28 cellular contexts compared by ENCODE assay signal in the genomic region with DNA sequence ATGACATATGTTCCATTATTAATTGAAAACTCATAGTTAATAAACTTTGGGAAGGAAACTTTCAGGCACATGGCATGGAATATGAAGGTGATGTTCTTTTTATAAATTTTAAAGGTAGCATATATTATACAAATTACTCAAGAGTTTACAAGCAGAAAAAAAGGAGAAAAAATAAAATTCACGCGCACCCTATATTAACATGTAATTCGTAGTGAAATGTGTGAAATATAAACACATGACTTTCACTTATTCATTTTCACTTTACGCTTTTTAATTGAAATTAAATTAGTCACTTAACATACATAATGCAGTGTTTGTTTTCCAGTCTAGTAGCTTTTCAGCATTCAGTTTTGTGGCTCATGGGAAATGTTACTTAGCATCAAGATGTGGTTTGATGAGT.
"Had no signal": no experiment of that assay in that cellular context is flagged by ENCODE, and none has a peak within 500 bp of the region (broad histone marks: within the 10 kb centered on the region; RNA-seq: fewer than 3 reads in every experiment).

No MANE protein-coding gene starts in this region.

- H3K4me1 ChIP-seq: colonic mucosa, esophagus squamous epithelium, foreskin keratinocyte, gastrocnemius medialis, gastroesophageal sphincter had no signal

- H3K27me3 ChIP-seq: colonic mucosa, dorsolateral prefrontal cortex, esophagus muscularis mucosa, esophagus squamous epithelium, foreskin keratinocyte, gastrocnemius medialis, gastroesophageal sphincter, heart left ventricle, heart right ventricle, hepatocyte had no signal

- H3K27ac ChIP-seq: colonic mucosa, coronary artery, dorsolateral prefrontal cortex, epithelial cell of prostate, esophagus muscularis mucosa, esophagus squamous epithelium, foreskin keratinocyte, gastrocnemius medialis, gastroesophageal sphincter, heart left ventricle, heart right ventricle, hepatocyte had no signal

- H3K27me3 Mint-ChIP-seq: dendritic cell treated with granulocyte-macrophage colony-stimulating factor and Interleukin-4, amounts not matched to agents 40 ng/mL and 50 ng/mL, for 4 days; effector memory CD8-positive, alpha-beta T cell had no signal

- H3K36me3 ChIP-seq: colonic mucosa, gastrocnemius medialis had no signal

- H3K4me3 ChIP-seq: colonic mucosa, coronary artery, dorsolateral prefrontal cortex, esophagus muscularis mucosa, esophagus squamous epithelium, gastrocnemius medialis, gastroesophageal sphincter, heart left ventricle, heart right ventricle, hepatocyte had no signal

- H3K9me3 ChIP-seq: colonic mucosa, esophagus muscularis mucosa, esophagus squamous epithelium, gastrocnemius medialis, gastroesophageal sphincter, heart left ventricle, heart right ventricle had no signal

- FAIRE-seq: colon, endometrium, endothelial cell of umbilical vein, frontal cortex had no signal

- H3K27ac Mint-ChIP-seq: dendritic cell treated with granulocyte-macrophage colony-stimulating factor and Interleukin-4, amounts not matched to agents 40 ng/mL and 50 ng/mL, for 4 days; effector memory CD8-positive, alpha-beta T cell had no signal

- DNase-seq: colonic mucosa; cortex of kidney; dermis blood vessel endothelial cell; dorsolateral prefrontal cortex; effector CD4-positive, alpha-beta T cell; effector CD8-positive, alpha-beta T cell; effector memory CD4-positive, alpha-beta T cell; effector memory CD8-positive, alpha-beta T cell; erythroblast; esophagus squamous epithelium; foreskin fibroblast; foreskin keratinocyte; gastrocnemius medialis; glutamatergic neuron; head of caudate nucleus; heart left ventricle; heart right ventricle had no signal

- H3K79me2 ChIP-seq: hepatocyte had no signal

- ATAC-seq: effector memory CD8-positive, alpha-beta T cell; esophagus mucosa; foreskin keratinocyte; gastrocnemius medialis; gastroesophageal sphincter; heart left ventricle; heart right ventricle had no signal

- H3K4me3 Mint-ChIP-seq: dendritic cell treated with granulocyte-macrophage colony-stimulating factor and Interleukin-4, amounts not matched to agents 40 ng/mL and 50 ng/mL, for 4 days; effector memory CD8-positive, alpha-beta T cell had no signal

- H3K4me2 ChIP-seq: hepatocyte had no signal

- H3K9me3 Mint-ChIP-seq: dendritic cell treated with granulocyte-macrophage colony-stimulating factor and Interleukin-4, amounts not matched to agents 40 ng/mL and 50 ng/mL, for 4 days; effector memory CD8-positive, alpha-beta T cell had no signal

- H2AFZ ChIP-seq: hepatocyte had no signal
